1 cellular context compared by ENCODE assay signal in the genomic region with DNA sequence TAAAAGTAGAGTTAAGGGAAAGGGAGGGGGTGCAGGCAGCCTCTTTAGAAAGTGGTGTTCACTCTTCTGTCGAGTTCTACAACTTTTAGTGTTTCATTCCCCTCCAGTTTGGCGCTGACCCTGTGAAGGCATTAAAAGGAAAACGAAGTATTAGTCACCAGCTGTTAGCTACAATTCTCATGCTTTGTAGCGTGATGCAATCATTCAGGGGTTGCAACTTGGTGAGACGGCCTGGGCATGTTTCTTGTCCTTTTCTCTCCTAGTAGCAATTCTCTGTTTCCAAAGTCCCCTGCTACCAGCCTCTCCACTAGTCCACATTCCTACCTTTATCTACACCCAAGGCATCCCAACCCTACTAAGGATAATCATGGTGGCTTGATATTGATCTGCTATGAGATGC.
TF ChIP-seq lines count a peak whose summit lies in the region.

No MANE protein-coding gene starts in this region.

TF ChIP-seq in IMR-90, 13 proteins besides CTCF, POLR2A, EP300 and RAD21 (continued from another document):
- TF ChIP-seq, protein P1, sequence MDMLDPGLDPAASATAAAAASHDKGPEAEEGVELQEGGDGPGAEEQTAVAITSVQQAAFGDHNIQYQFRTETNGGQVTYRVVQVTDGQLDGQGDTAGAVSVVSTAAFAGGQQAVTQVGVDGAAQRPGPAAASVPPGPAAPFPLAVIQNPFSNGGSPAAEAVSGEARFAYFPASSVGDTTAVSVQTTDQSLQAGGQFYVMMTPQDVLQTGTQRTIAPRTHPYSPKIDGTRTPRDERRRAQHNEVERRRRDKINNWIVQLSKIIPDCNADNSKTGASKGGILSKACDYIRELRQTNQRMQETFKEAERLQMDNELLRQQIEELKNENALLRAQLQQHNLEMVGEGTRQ (IDR thresholded peaks at IDR 0.05; ENCODE audit: low read depth, low read length) = no peak
